ENCODE assay signal across 17 cellular contexts in genomic region chr17:8108972-8109668, GRCh38. TPM values are rescaled to one million over a fixed set of nuclear protein-coding genes. Genes with fewer than 3 reads are reported as not detected.
DNase-seq lines count a peak whose midpoint lies in the region; ATAC-seq and TF ChIP-seq lines count a peak whose summit lies in the region.
"Had no signal": no experiment of that assay in that cellular context is flagged by ENCODE, and none has a peak within 500 bp of the region (broad histone marks: within the 10 kb centered on the region; RNA-seq: fewer than 3 reads in every experiment).

No MANE protein-coding gene starts in this region.

- no peak overlapping the region for H3K9ac ChIP-seq in H9 (ENCODE audit: extremely low read depth, insufficient read length, low read length)
- H3K9ac ChIP-seq: BLaER1, GM23248 had no signal

- H3K36me3 Mint-ChIP-seq in H9 (ENCODE audit: insufficient read depth in 1 of 3, low read depth in 3 of 3) (no peaks in the 10 kb centered on the region), mesothelial cell of epicardium (no peaks in the 10 kb centered on the region)
- H3K36me3 Mint-ChIP-seq in central memory CD8-positive, alpha-beta T cell (ENCODE audit: insufficient read depth), result no peaks in the 10 kb centered on the region

- DNase-seq in H9, result no peak
- DNase-seq in central memory CD8-positive, alpha-beta T cell (ENCODE audit: low spot score in 2 of 2), result no peak
- no peak for DNase-seq in mesothelial cell of epicardium (ENCODE audit: low spot score in 2 of 2, unreplicated experiment in 2 of 2)
- no peak for DNase-seq in NCI-H524 (lab: John Stamatoyannopoulos, UW)
- DNase-seq in activated CD4-positive, alpha-beta T cell treated with anti-CD3 and anti-CD28 coated beads, Interleukin-2, amount 50 U/mL, for 4 hours, result no peak
- DNase-seq in stimulated activated naive CD8-positive, alpha-beta T cell treated with anti-CD3 and anti-CD28 coated beads, Interleukin-15, Interleukin-2, amounts not matched to agents 100 U/mL and 50 U/mL, for 24 hours, result no peak
- DNase-seq in omental fat pad (ENCODE audit: low spot score), result no peak
- DNase-seq: GM23248, HFFc6, NCI-H1930, NCI-H82, Right ventricle myocardium superior had no signal

- no peak overlapping the region for H4K91ac ChIP-seq in H9 (ENCODE audit: insufficient read length, low read depth, low read length)

- H4K20me1 ChIP-seq in H9 (ENCODE audit: control insufficient read depth, insufficient read depth, insufficient read length), result no peaks in the 10 kb centered on the region
- H4K20me1 ChIP-seq: BLaER1 had no signal

- no CpG with 5 or more reads among the region's 35 CpGs for WGBS in H9 (ENCODE audit: extremely low coverage, insufficient read length, low lambda C conversion rate)

- H2AK5ac ChIP-seq in H9 (ENCODE audit: insufficient read length, low read length), result no peak overlapping the region

- ATAC-seq in central memory CD8-positive, alpha-beta T cell (replicated peaks; ENCODE audit: extremely low read depth, poor library complexity, severe bottlenecking), result no peak
- ATAC-seq in stimulated activated naive CD8-positive, alpha-beta T cell treated with anti-CD3 and anti-CD28 coated beads, Interleukin-15, Interleukin-2, amounts not matched to agents 100 U/mL and 50 U/mL, for 24 hours, result no peak
- ATAC-seq in omental fat pad (ENCODE audit: low FRiP score), result no peak

- H3K79me2 ChIP-seq in H9 (ENCODE audit: insufficient read depth, low read length), result no peaks in the 10 kb centered on the region

- H3K27me3 Mint-ChIP-seq in H9 (ENCODE audit: low read depth) (peaks cover 78% of the 10 kb centered on the region), mesothelial cell of epicardium (ENCODE audit: low read depth) (peaks cover 65% of the 10 kb centered on the region)
- peaks cover 34% of the 10 kb centered on the region for H3K27me3 Mint-ChIP-seq in central memory CD8-positive, alpha-beta T cell

- no peak overlapping the region for H3T11ph ChIP-seq in H9 (ENCODE audit: low read length)

- H2BK12ac ChIP-seq in H9 (ENCODE audit: insufficient read length, low read depth, low read length), result no peak overlapping the region

- H3K27me3 ChIP-seq in H9 (ENCODE audit: insufficient read depth, low read length), result peaks cover 3% of the 10 kb centered on the region; the same call in 1 of the 2 replicates

- H2BK5ac ChIP-seq in H9 (ENCODE audit: insufficient read length, low read length), result no peak overlapping the region

- H3K4me3 Mint-ChIP-seq in H9 (peak overlapping the region; percentile 58 to 73; a peak in 4 of 5 replicates), mesothelial cell of epicardium (peak overlapping the region; percentile 28)
- peak overlapping the region; percentile 21 for H3K4me3 Mint-ChIP-seq in central memory CD8-positive, alpha-beta T cell
- H3K4me3 Mint-ChIP-seq: HFFc6 had no signal

- H3K27ac ChIP-seq in H9 (ENCODE audit: insufficient read length, low read depth, low read length), result no peak overlapping the region
- H3K27ac ChIP-seq: BLaER1, GM23248 had no signal

- H3K4ac ChIP-seq in H9 (ENCODE audit: low read depth, low read length), result no peak overlapping the region

- peak overlapping the region; percentile 92 for H3K4me2 ChIP-seq in H9 (ENCODE audit: insufficient read depth, insufficient read length, low read length)

- H3K27ac Mint-ChIP-seq in H9 (no peak overlapping the region), mesothelial cell of epicardium (no peak overlapping the region)
- no peak overlapping the region for H3K27ac Mint-ChIP-seq in central memory CD8-positive, alpha-beta T cell (ENCODE audit: low read depth)
- H3K27ac Mint-ChIP-seq: HFFc6 had no signal

- no peaks in the 10 kb centered on the region for H3K79me1 ChIP-seq in H9 (ENCODE audit: insufficient read depth, low read depth, low read length, poor library complexity, severe bottlenecking)

- H3K56ac ChIP-seq in H9 (ENCODE audit: insufficient read length, low read depth, low read length), result no peak overlapping the region

- H3K9me3 ChIP-seq in H9 (ENCODE audit: control insufficient read depth, low read depth, low read length), result no peaks in the 10 kb centered on the region
- H3K9me3 ChIP-seq: BLaER1, Peyer's patch had no signal

- H4K8ac ChIP-seq in H9 (replicated peaks; ENCODE audit: insufficient read length, low read depth, low read length), result no peak overlapping the region

- no peak overlapping the region for H4K5ac ChIP-seq in H9 (ENCODE audit: insufficient read length, low read depth, low read length)

- H3K4me1 ChIP-seq in H9 (ENCODE audit: insufficient read depth, low read length), result no peaks in the 10 kb centered on the region

- no peak overlapping the region for H3K18ac ChIP-seq in H9 (ENCODE audit: insufficient read length, low read depth, low read length)

- no peak overlapping the region for H2AFZ ChIP-seq in H9 (ENCODE audit: low read length)
- H2AFZ ChIP-seq: GM23248 had no signal

- TF ChIP-seq CTCF in H9 (conservative IDR thresholded peaks at IDR 0.05) (no peak), mesothelial cell of epicardium (IDR thresholded peaks at IDR 0.05; ENCODE audit: unreplicated experiment) (no peak), omental fat pad (IDR thresholded peaks at IDR 0.05) (no peak)

- H3K23ac ChIP-seq in H9 (ENCODE audit: insufficient read length, low read depth, low read length), result no peak overlapping the region

- no peak overlapping the region for H2BK15ac ChIP-seq in H9 (ENCODE audit: low read depth, low read length)

- H3K9me3 Mint-ChIP-seq in H9, result no peaks in the 10 kb centered on the region
- no peaks in the 10 kb centered on the region for H3K9me3 Mint-ChIP-seq in central memory CD8-positive, alpha-beta T cell
- H3K9me3 Mint-ChIP-seq in mesothelial cell of epicardium, result no peaks in the 10 kb centered on the region
- H3K9me3 Mint-ChIP-seq: HFFc6 had no signal

- peaks cover 6% of the 10 kb centered on the region for H3K23me2 ChIP-seq in H9 (ENCODE audit: insufficient read length, low read depth, low read length, poor library complexity, severe bottlenecking)

- no peak overlapping the region for H2BK120ac ChIP-seq in H9 (ENCODE audit: low read depth, low read length, poor library complexity, severe bottlenecking)

- H3K4me1 Mint-ChIP-seq in H9 (peaks cover 10 to 11% of the 10 kb centered on the region in 2 experiments), mesothelial cell of epicardium (no peaks in the 10 kb centered on the region)
- peaks cover 6% of the 10 kb centered on the region for H3K4me1 Mint-ChIP-seq in central memory CD8-positive, alpha-beta T cell

- H3K14ac ChIP-seq in H9 (ENCODE audit: insufficient read depth, low read length), result no peak overlapping the region; the same call in 1 of the 2 replicates

- no peak overlapping the region for H2BK20ac ChIP-seq in H9 (ENCODE audit: low read depth, low read length, poor library complexity, severe bottlenecking)

RNA-seq across cellular contexts. Expression of gene ALOXE3, which starts 9.2 kb away (rescaled TPM):
- total RNA-seq in H9 (2021), result 0.13 and 0.42 TPM in 2 replicates
- 0.09 to 0.13 TPM in 2 of 3 replicates, not detected in the other for total RNA-seq in mesothelial cell of epicardium
- total RNA-seq in omental fat pad, result under 1 TPM in 2 of 4 donors, not detected in 2; 0.09 to 0.24 TPM
- total RNA-seq: GM12878, LHCN-M2, NCI-H460, Peyer's patch, Right ventricle myocardium superior had no signal

RNA-seq across cellular contexts. Expression of gene HES7, which starts 14.8 kb away (rescaled TPM):
- total RNA-seq in H9 (2021), result 0.26 and 0.33 TPM in 2 replicates
- total RNA-seq in mesothelial cell of epicardium, result 0.45 to 0.75 TPM (median 0.66 TPM) in 3 replicates
- total RNA-seq in omental fat pad, result under 1 TPM in 1 of 4 donors, not detected in 3; 0.46 TPM
- total RNA-seq: GM23248, Peyer's patch had no signal

RNA-seq across cellular contexts. Expression of gene ALOX12B, which starts 21.6 kb away (rescaled TPM):
- total RNA-seq in H9 (2021), result 0.86 and 1.2 TPM in 2 replicates
- 0.70 TPM in 1 of 3 replicates, not detected in the others for total RNA-seq in mesothelial cell of epicardium
- not detected for total RNA-seq in omental fat pad
- total RNA-seq: GM23248, HFFc6, Right ventricle myocardium superior had no signal

RNA-seq across cellular contexts. Expression of gene PER1, which starts 43.1 kb away (rescaled TPM):
- total RNA-seq in H9 (2021) (36.5 and 37.2 TPM in 2 replicates), mesothelial cell of epicardium (55.2 to 70.2 TPM (median 58.0 TPM) in 3 replicates), omental fat pad (100 to 1,000 TPM in 2 of 4 donors, 10 to 100 TPM in 2; 78.8 to 169 (median 122) TPM)

RNA-seq across cellular contexts. Expression of gene VAMP2, which starts 53.6 kb away (rescaled TPM):
- total RNA-seq in H9 (2021) (22.8 and 22.9 TPM in 2 replicates), mesothelial cell of epicardium (51.3 to 55.3 TPM (median 54.8 TPM) in 3 replicates), omental fat pad (10 to 100 TPM; 16.8 to 42.1 (median 21.2) TPM)
